In the genomic region with DNA sequence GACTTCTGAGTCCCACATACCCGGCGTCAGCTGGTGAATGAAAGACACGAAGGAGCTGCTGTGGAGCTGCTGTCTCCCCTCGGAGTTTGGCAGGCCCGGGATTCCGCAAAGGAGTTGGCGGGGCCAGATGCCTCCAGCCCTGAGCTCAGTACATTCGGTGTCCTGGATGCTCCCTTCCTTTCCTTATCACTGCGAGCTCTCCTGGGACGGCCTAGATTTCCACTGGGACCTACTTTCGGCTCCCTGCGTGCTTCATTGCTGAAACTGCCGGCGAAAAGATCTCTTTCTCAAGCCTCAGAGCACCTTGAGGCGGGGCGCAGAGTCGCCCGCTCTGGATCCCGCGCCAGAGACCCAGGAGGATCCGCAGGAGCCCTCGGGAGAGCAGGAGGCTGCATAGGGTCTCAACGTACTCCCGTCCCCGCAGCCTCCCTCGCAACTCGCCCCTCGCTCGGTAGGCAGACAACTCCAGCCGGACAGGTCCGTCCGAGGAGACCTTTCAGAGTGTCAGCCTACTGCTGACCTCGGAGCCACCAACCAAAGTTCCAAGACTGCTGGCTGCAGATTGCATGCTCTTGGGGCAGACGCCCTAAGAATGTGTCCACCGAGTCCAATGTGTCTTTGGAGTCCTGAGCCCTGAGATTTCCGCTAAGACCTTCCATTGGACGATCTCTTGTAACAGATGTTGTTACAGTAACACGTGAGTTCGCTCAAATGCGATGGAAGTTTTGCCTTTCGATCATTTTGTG, we compare ENCODE assay signal across 10 cellular contexts. TPM values are rescaled to one million over a fixed set of nuclear protein-coding genes. Genes with fewer than 3 reads are reported as not detected.
DNase-seq lines count a peak whose midpoint lies in the region; ATAC-seq and TF ChIP-seq lines count a peak whose summit lies in the region.
"Had no signal": no experiment of that assay in that cellular context is flagged by ENCODE, and none has a peak within 500 bp of the region (broad histone marks: within the 10 kb centered on the region; RNA-seq: fewer than 3 reads in every experiment).

No MANE protein-coding gene starts in this region.

- no peaks in the 10 kb centered on the region for H3K27me3 Mint-ChIP-seq in activated T-cell treated with anti-CD3 and anti-CD28 coated beads, Interleukin-2, amount 50 U/mL, for 72 hours (ENCODE audit: low read depth)
- H3K27me3 Mint-ChIP-seq in activated T-cell treated with anti-CD3 and anti-CD28 coated beads, Interleukin-2, amount 50 U/mL, for 4 hours (ENCODE audit: low read depth): no peaks in the 10 kb centered on the region
- no peaks in the 10 kb centered on the region for H3K27me3 Mint-ChIP-seq in activated naive CD8-positive, alpha-beta T cell treated with anti-CD3 and anti-CD28 coated beads, Interleukin-2, amount 50 U/mL, for 24 hours

- H3K36me3 Mint-ChIP-seq in activated T-cell treated with anti-CD3 and anti-CD28 coated beads, Interleukin-2, amount 50 U/mL, for 72 hours (ENCODE audit: insufficient read depth in 2 of 2): peaks cover 0 to 2% of the 10 kb centered on the region in 2 donors
- no peaks in the 10 kb centered on the region for H3K36me3 Mint-ChIP-seq in activated T-cell treated with anti-CD3 and anti-CD28 coated beads, Interleukin-2, amount 50 U/mL, for 4 hours (ENCODE audit: insufficient read depth)
- no peaks in the 10 kb centered on the region for H3K36me3 Mint-ChIP-seq in activated naive CD8-positive, alpha-beta T cell treated with anti-CD3 and anti-CD28 coated beads, Interleukin-2, amount 50 U/mL, for 24 hours (ENCODE audit: low read depth)
- H3K36me3 Mint-ChIP-seq: type B pancreatic cell had no signal

- no peaks in the 10 kb centered on the region for H3K36me3 ChIP-seq in kidney epithelial cell (ENCODE audit: control insufficient read depth, insufficient read depth, low read length)
- no peaks in the 10 kb centered on the region for H3K36me3 ChIP-seq in subcutaneous abdominal adipose tissue (ENCODE audit: control insufficient read depth in 5 of 5, insufficient read depth in 5 of 5, low read length in 5 of 5)
- H3K36me3 ChIP-seq in HAP-1 (replicated peaks): no peaks in the 10 kb centered on the region

- peaks cover 67% of the 10 kb centered on the region for H3K4me1 Mint-ChIP-seq in activated T-cell treated with anti-CD3 and anti-CD28 coated beads, Interleukin-2, amount 50 U/mL, for 72 hours (ENCODE audit: low read depth)
- H3K4me1 Mint-ChIP-seq in activated T-cell treated with anti-CD3 and anti-CD28 coated beads, Interleukin-2, amount 50 U/mL, for 4 hours (ENCODE audit: low read depth): peaks cover 49% of the 10 kb centered on the region
- H3K4me1 Mint-ChIP-seq in activated naive CD8-positive, alpha-beta T cell treated with anti-CD3 and anti-CD28 coated beads, Interleukin-2, amount 50 U/mL, for 24 hours: peaks cover 53% of the 10 kb centered on the region

- in situ Hi-C loops in HAP-1 (cut with MboI; ENCODE audit: low sequenced_read_pairs): no loop called here

- ATAC-seq in activated T-cell treated with anti-CD3 and anti-CD28 coated beads, Interleukin-2, amount 50 U/mL, for 72 hours (replicated peaks in 1 of 2): no peak
- no peak for ATAC-seq in activated T-cell treated with anti-CD3 and anti-CD28 coated beads, Interleukin-2, amount 50 U/mL, for 4 hours
- ATAC-seq in activated naive CD8-positive, alpha-beta T cell treated with anti-CD3 and anti-CD28 coated beads, Interleukin-2, amount 50 U/mL, for 24 hours: no peak
- no peak for ATAC-seq in HG02588 (IDR thresholded peaks at IDR 0.05; ENCODE audit: unreplicated experiment)

- H3K9me3 Mint-ChIP-seq in activated T-cell treated with anti-CD3 and anti-CD28 coated beads, Interleukin-2, amount 50 U/mL, for 72 hours: no peaks in the 10 kb centered on the region
- no peaks in the 10 kb centered on the region for H3K9me3 Mint-ChIP-seq in activated T-cell treated with anti-CD3 and anti-CD28 coated beads, Interleukin-2, amount 50 U/mL, for 4 hours
- H3K9me3 Mint-ChIP-seq in activated naive CD8-positive, alpha-beta T cell treated with anti-CD3 and anti-CD28 coated beads, Interleukin-2, amount 50 U/mL, for 24 hours: no peaks in the 10 kb centered on the region
- H3K9me3 Mint-ChIP-seq: type B pancreatic cell had no signal

- no peak for DNase-seq in activated T-cell treated with anti-CD3 and anti-CD28 coated beads, Interleukin-2, amount 50 U/mL, for 72 hours
- DNase-seq in activated T-cell treated with anti-CD3 and anti-CD28 coated beads, Interleukin-2, amount 50 U/mL, for 4 hours: no peak
- DNase-seq in activated naive CD8-positive, alpha-beta T cell treated with anti-CD3 and anti-CD28 coated beads, Interleukin-2, amount 50 U/mL, for 24 hours: no peak
- DNase-seq in kidney epithelial cell (ENCODE audit: low read depth) (no peak), HAP-1 (ENCODE audit: low spot score in 2 of 2) (no peak)
- no peak for DNase-seq in stimulated activated CD4-positive, alpha-beta T cell treated with anti-CD3 and anti-CD28 coated beads, Interleukin-4, amount 100 ng/mL, for 4 hours
- DNase-seq: NCI-H1105 treated with DMSO at 0.1 percent for 48 hours had no signal

- H3K4me3 ChIP-seq in kidney epithelial cell (ENCODE audit: low read depth, low read length) (peak overlapping the region; percentile 35), subcutaneous abdominal adipose tissue (ENCODE audit: low read depth in 1 of 5, low read length in 5 of 5) (peak overlapping the region; percentile 5 to 59 (median 45)), HAP-1 (no peak overlapping the region)

- H3K27ac ChIP-seq in subcutaneous abdominal adipose tissue (ENCODE audit: low read depth, low read length): peak overlapping the region; percentile 51

- H3K4me1 ChIP-seq in subcutaneous abdominal adipose tissue (ENCODE audit: control insufficient read depth in 5 of 5, insufficient read depth in 5 of 5, low read length in 5 of 5) (peaks cover 0 to 36% (median 13%) of the 10 kb centered on the region in 5 donors), HAP-1 (peaks cover 6% of the 10 kb centered on the region; the same call in 1 of the 2 replicates)

- peak overlapping the region; percentile 15 for H3K27ac Mint-ChIP-seq in activated T-cell treated with anti-CD3 and anti-CD28 coated beads, Interleukin-2, amount 50 U/mL, for 72 hours
- peak overlapping the region; percentile 44 for H3K27ac Mint-ChIP-seq in activated naive CD8-positive, alpha-beta T cell treated with anti-CD3 and anti-CD28 coated beads, Interleukin-2, amount 50 U/mL, for 24 hours
- H3K27ac Mint-ChIP-seq: type B pancreatic cell had no signal

- H3K27me3 ChIP-seq in kidney epithelial cell (ENCODE audit: control insufficient read depth, insufficient read depth, low read length) (no peaks in the 10 kb centered on the region), subcutaneous abdominal adipose tissue (ENCODE audit: control insufficient read depth in 5 of 5, insufficient read depth in 4 of 5, low read length in 5 of 5) (no peaks in the 10 kb centered on the region), HAP-1 (ENCODE audit: low read depth) (no peaks in the 10 kb centered on the region)

- H3K9ac ChIP-seq in subcutaneous abdominal adipose tissue (ENCODE audit: low read length in 5 of 5): peak overlapping the region in 3 of 5 donors; percentile 4 to 56 (median 12)

- no peak for TF ChIP-seq CTCF in kidney epithelial cell (IDR thresholded peaks at IDR 0.05; ENCODE audit: insufficient read depth, low read length, poor library complexity, severe bottlenecking)

- H3K4me3 Mint-ChIP-seq in activated T-cell treated with anti-CD3 and anti-CD28 coated beads, Interleukin-2, amount 50 U/mL, for 72 hours: peak overlapping the region; percentile 10 to 56
- H3K4me3 Mint-ChIP-seq in activated T-cell treated with anti-CD3 and anti-CD28 coated beads, Interleukin-2, amount 50 U/mL, for 4 hours: no peak overlapping the region
- H3K4me3 Mint-ChIP-seq in activated naive CD8-positive, alpha-beta T cell treated with anti-CD3 and anti-CD28 coated beads, Interleukin-2, amount 50 U/mL, for 24 hours: no peak overlapping the region
- H3K4me3 Mint-ChIP-seq: type B pancreatic cell had no signal

- no peaks in the 10 kb centered on the region for H3K9me3 ChIP-seq in subcutaneous abdominal adipose tissue (ENCODE audit: control insufficient read depth in 5 of 5, low read length in 5 of 5)
- H3K9me3 ChIP-seq in HAP-1: no peaks in the 10 kb centered on the region

RNA-seq across cellular contexts. Expression of a gene that starts 6.1 kb away (rescaled TPM):
- total RNA-seq in activated T-cell treated with anti-CD3 and anti-CD28 coated beads, Interleukin-2, amount 50 U/mL, for 72 hours: 10 to 100 TPM in 1 of 2 donors, 1 to 10 TPM in 1; 9.9 to 10.0 TPM
- total RNA-seq in activated T-cell treated with anti-CD3 and anti-CD28 coated beads, Interleukin-2, amount 50 U/mL, for 4 hours: 1 to 10 TPM; 2.6 to 4.0 (median 3.5) TPM
- 0.34 and 0.79 TPM in 2 replicates for total RNA-seq in kidney epithelial cell

Comparison
In these comparisons a context has a peak if more than half of its experiments do, and no peak if none do; other contexts are left out.
1. H3K4me3 Mint-ChIP-seq: peak in activated T-cell treated with anti-CD3 and anti-CD28 coated beads, Interleukin-2, amount 50 U/mL, for 72 hours (2 of 2); none in activated T-cell treated with anti-CD3 and anti-CD28 coated beads, Interleukin-2, amount 50 U/mL, for 4 hours (single experiment) and activated naive CD8-positive, alpha-beta T cell treated with anti-CD3 and anti-CD28 coated beads, Interleukin-2, amount 50 U/mL, for 24 hours (single experiment).